8 cellular contexts compared by ENCODE assay signal in genomic region chr5:132490484-132491367, GRCh38. TPM values are rescaled to one million over a fixed set of nuclear protein-coding genes. Genes with fewer than 3 reads are reported as not detected.
A peak's percentile ranks its signal among the peaks of the same experiment; 100 is the strongest.
DNase-seq lines count a peak whose midpoint lies in the region; ATAC-seq and TF ChIP-seq lines count a peak whose summit lies in the region.

TSS of gene IRF1 (minus strand) at chr5:132490773. CDS start at chr5:132489478, 1,295 bp downstream.

- peak within 1 kb of the TSS; percentile 97 to 99 for H3K27ac Mint-ChIP-seq in T-cell

- in situ Hi-C loops in GM13976 (cut with MboI; ENCODE audit: low sequenced_read_pairs, unreplicated experiment) = no loop called here

- peak within 1 kb of the TSS; percentile 96 for H3K27ac ChIP-seq in adipose tissue (ENCODE audit: low read depth, low read length)
- H3K27ac ChIP-seq in heart left ventricle = peak within 1 kb of the TSS; percentile 94 to 100 (median 98)
- peak within 1 kb of the TSS; percentile 98 for H3K27ac ChIP-seq in upper lobe of right lung

- H3K4me3 ChIP-seq in heart left ventricle (peak within 1 kb of the TSS; percentile 63 to 97 (median 86)), upper lobe of right lung (peak within 1 kb of the TSS; percentile 94)

- peak; percentile 98 for DNase-seq in GM13976 (ENCODE audit: low spot score)
- peak; percentile 80 for DNase-seq in NCI-H146 (lab: John Stamatoyannopoulos, UW)
- DNase-seq in T-cell = peak; percentile 93 to 99 (median 98)
- DNase-seq in heart left ventricle = peak; percentile 97 to 98 (median 98)
- DNase-seq in posterior vena cava (ENCODE audit: low spot score) = peak; percentile 99
- peak; percentile 98 for DNase-seq in upper lobe of right lung

- peaks cover 12 to 81% (median 61%) of the 10 kb centered on the region in 12 donors for H3K4me1 ChIP-seq in heart left ventricle
- peaks cover 65% of the 10 kb centered on the region for H3K4me1 ChIP-seq in upper lobe of right lung

- H3K4me1 Mint-ChIP-seq in T-cell = peaks cover 68 to 85% (median 76%) of the 10 kb centered on the region in 3 donors

- TF ChIP-seq CTCF in GM13976 (IDR thresholded peaks at IDR 0.05; ENCODE audit: borderline replicate concordance, control extremely low read depth, extremely low read depth, insufficient read depth, missing control alignments) = no peak
- peak in 2 of 12 donors; percentile 12 to 45 for TF ChIP-seq CTCF in heart left ventricle (IDR thresholded peaks at IDR 0.05)
- peak; percentile 8 for TF ChIP-seq CTCF in upper lobe of right lung (IDR thresholded peaks at IDR 0.05)

- 0 to 1% (median 0%) methylated on average over 83 to 87 of the region's 87 CpGs for WGBS in adipose tissue, 3 donors
- WGBS in heart left ventricle, 4 donors = 0 to 2% (median 0%) methylated on average over 22 to 87 of the region's 87 CpGs

- no peaks in the 10 kb centered on the region for H3K9me3 ChIP-seq in heart left ventricle
- H3K9me3 ChIP-seq in upper lobe of right lung = no peaks in the 10 kb centered on the region

- H3K36me3 ChIP-seq in heart left ventricle = peaks cover 0 to 40% (median 33%) of the 10 kb centered on the region in 9 donors
- peaks cover 33% of the 10 kb centered on the region for H3K36me3 ChIP-seq in upper lobe of right lung

- ATAC-seq in HG02840 (IDR thresholded peaks at IDR 0.05; ENCODE audit: low FRiP score, unreplicated experiment) (peak; percentile 72), T-cell (replicated peaks in 1 of 4) (peak; percentile 79 to 86 (median 82)), heart left ventricle (peak; percentile 87 to 94 (median 92)), upper lobe of right lung (peak; percentile 91)

- no peaks in the 10 kb centered on the region for H3K27me3 ChIP-seq in heart left ventricle
- no peaks in the 10 kb centered on the region for H3K27me3 ChIP-seq in upper lobe of right lung

- H3K36me3 Mint-ChIP-seq in T-cell = peaks cover 42% of the 10 kb centered on the region

- H3K4me3 Mint-ChIP-seq in T-cell = peak within 1 kb of the TSS; percentile 95 to 96 (median 96)

- POLR2A ChIA-PET in T-cell (lab: Charles Lee) = interaction anchor here (0.5 to 7.9 kb wide), 39 partner anchors 9 to 1626 kb away, joined by 3 to 133 read pairs (median 6); partner anchors contain the start of genes KIF3A (in 1 of the 2) and RAD50 (in 1 of the 2)

- H3K9me3 Mint-ChIP-seq in T-cell = no peaks in the 10 kb centered on the region

- intact Hi-C loops in heart left ventricle (cut with DNase I) = loop anchor here in 7 of 10 donors (1.0 to 10.0 kb wide), 7 partner anchors 68 to 266 kb away; partner anchors contain the start of genes SLC22A4 (in 2 of the 7) and P4HA2 (in 1 of the 7)
- intact Hi-C loops in posterior vena cava (cut with DNase I) = loop anchor here (5.0 to 10.0 kb wide), 3 partner anchors 66 to 106 kb away; no protein-coding TSS in a partner anchor
- intact Hi-C loops in upper lobe of right lung (cut with DNase I) = no loop called here

- H3K27me3 Mint-ChIP-seq in T-cell = no peaks in the 10 kb centered on the region

- CTCF ChIA-PET in T-cell (lab: Charles Lee) = interaction anchor here (0.6 to 2.8 kb wide), 19 partner anchors 7 to 118 kb away, joined by 3 to 10 read pairs (median 4); no protein-coding TSS in a partner anchor

- TF ChIP-seq POLR2A in heart left ventricle (IDR thresholded peaks at IDR 0.05) = peak; percentile 53 to 96

RNA-seq across cellular contexts. Expression of gene IRF1, which starts in this region (rescaled TPM):
- total RNA-seq in T-cell (100 to 1,000 TPM; 167 to 859 (median 252) TPM), heart left ventricle (100 to 1,000 TPM in 1 of 9 donors, 10 to 100 TPM in 7, 1 to 10 TPM in 1; 9.2 to 190 (median 18.4) TPM), posterior vena cava (10 to 100 TPM; 18.7 to 20.5 TPM), upper lobe of right lung (59.5 TPM)
- polyA plus RNA-seq in adipose tissue (10 to 100 TPM in 2 of 3 donors, 1 to 10 TPM in 1; 9.1 to 90.5 (median 58.0) TPM), heart left ventricle (10 to 100 TPM in 1 of 2 donors, 1 to 10 TPM in 1; 7.5 to 12.2 TPM)

Comparison
In these comparisons a context has a peak if more than half of its experiments do, and no peak if none do; other contexts are left out.
1. Peak in every context shown above with its lines: DNase-seq, ATAC-seq, H3K4me3 ChIP-seq and H3K27ac ChIP-seq.